Comparison of ENCODE assay signal across 9 cellular contexts in genomic region chr9:110452227-110452801, GRCh38.
A peak's percentile ranks its signal among the peaks of the same experiment; 100 is the strongest.
DNase-seq lines count a peak whose midpoint lies in the region; ATAC-seq and TF ChIP-seq lines count a peak whose summit lies in the region.
"Had no signal": no experiment of that assay in that cellular context is flagged by ENCODE, and none has a peak within 500 bp of the region (broad histone marks: within the 10 kb centered on the region; RNA-seq: fewer than 3 reads in every experiment).

No MANE protein-coding gene starts in this region.

- TF ChIP-seq CTCF in GM12872 (IDR thresholded peaks at IDR 0.05; ENCODE audit: insufficient read depth, low read depth, low read length) (peak; percentile 26; the same call in 2 of the 3 replicates), OCI-LY1 (IDR thresholded peaks at IDR 0.05; ENCODE audit: low read length) (peak; percentile 50; the same call in 1 of the 2 replicates), endothelial cell (IDR thresholded peaks at IDR 0.05; ENCODE audit: unreplicated experiment) (peak; percentile 76), psoas muscle (IDR thresholded peaks at IDR 0.05) (peak; percentile 35)

- H3K79me2 ChIP-seq in OCI-LY1 (ENCODE audit: insufficient read depth, low read length) = no peaks in the 10 kb centered on the region

- H3F3A ChIP-seq in OCI-LY1 (ENCODE audit: insufficient read depth, low read length) = no peaks in the 10 kb centered on the region

- H3K4me3 ChIP-seq in OCI-LY1 (ENCODE audit: low read depth, low read length, poor library complexity, severe bottlenecking) (no peak overlapping the region), psoas muscle (no peak overlapping the region)

- no peak for ATAC-seq in psoas muscle
- ATAC-seq: left colon had no signal

- H3K9me3 ChIP-seq in OCI-LY1 (ENCODE audit: low read length) (no peaks in the 10 kb centered on the region), psoas muscle (no peaks in the 10 kb centered on the region)

- H3K27ac ChIP-seq in OCI-LY1 (ENCODE audit: low read depth, low read length, poor library complexity, severe bottlenecking) (no peak overlapping the region), psoas muscle (no peak overlapping the region)

- no peaks in the 10 kb centered on the region for H4K20me1 ChIP-seq in OCI-LY1 (ENCODE audit: insufficient read depth, low read length)

- intact Hi-C loops in psoas muscle (cut with DNase I) (loop anchor here in 1 of 2 donors (10.0 kb wide), 1 partner anchor 162 kb away; no protein-coding TSS in a partner anchor), posterior vena cava (cut with DNase I) (loop anchor here in 1 of 2 donors (10.0 kb wide), 1 partner anchor 172 kb away; no protein-coding TSS in a partner anchor)

- no peaks in the 10 kb centered on the region for H3K9me2 ChIP-seq in OCI-LY1 (ENCODE audit: low read depth, low read length)

- H3K27ac Mint-ChIP-seq in endothelial cell (ENCODE audit: unreplicated experiment) = no peak overlapping the region
- H3K27ac Mint-ChIP-seq: activated naive CD4-positive, alpha-beta T cell treated with anti-CD3 and anti-CD28 coated beads, Interleukin-2, amount 50 U/mL, for 24 hours had no signal

- H3K36me3 Mint-ChIP-seq in endothelial cell (ENCODE audit: low read depth, unreplicated experiment) = no peaks in the 10 kb centered on the region
- H3K36me3 Mint-ChIP-seq: activated naive CD4-positive, alpha-beta T cell treated with anti-CD3 and anti-CD28 coated beads, Interleukin-2, amount 50 U/mL, for 24 hours had no signal

- H3K4me1 Mint-ChIP-seq in endothelial cell (ENCODE audit: unreplicated experiment) = no peaks in the 10 kb centered on the region
- H3K4me1 Mint-ChIP-seq: activated naive CD4-positive, alpha-beta T cell treated with anti-CD3 and anti-CD28 coated beads, Interleukin-2, amount 50 U/mL, for 24 hours had no signal

- no peaks in the 10 kb centered on the region for H3K4me1 ChIP-seq in OCI-LY1 (ENCODE audit: insufficient read depth, low read length, severe bottlenecking)
- H3K4me1 ChIP-seq in psoas muscle = no peaks in the 10 kb centered on the region

- 36 to 41% (median 38%) methylated on average over 3 of the region's 3 CpGs for WGBS in psoas muscle, 3 donors

- H3K27me3 Mint-ChIP-seq in endothelial cell (ENCODE audit: unreplicated experiment) = no peaks in the 10 kb centered on the region

- no peaks in the 10 kb centered on the region for H3K9me3 Mint-ChIP-seq in endothelial cell (ENCODE audit: unreplicated experiment)

- DNase-seq in endothelial cell (ENCODE audit: low spot score) (no peak), psoas muscle (no peak), MV-4-11 (lab: John Stamatoyannopoulos, UW) (no peak), T-helper 9 cell (no peak), posterior vena cava (ENCODE audit: low spot score) (no peak)
- DNase-seq: left colon had no signal

- H3K36me3 ChIP-seq in OCI-LY1 (ENCODE audit: insufficient read depth, low read length) (no peaks in the 10 kb centered on the region), psoas muscle (ENCODE audit: insufficient read depth in 1 of 2, low read depth in 1 of 2) (no peaks in the 10 kb centered on the region)

- no peak overlapping the region for H2AFZ ChIP-seq in OCI-LY1 (ENCODE audit: low read length)

- no peak overlapping the region for H3K4me2 ChIP-seq in OCI-LY1 (ENCODE audit: low read length)

- no peak overlapping the region for H3K9ac ChIP-seq in OCI-LY1 (ENCODE audit: low read length)

- H3K27me3 ChIP-seq in OCI-LY1 (ENCODE audit: insufficient read depth, low read length) (no peaks in the 10 kb centered on the region), psoas muscle (ENCODE audit: insufficient read depth in 3 of 3, low read length in 2 of 3) (no peaks in the 10 kb centered on the region)

- no peak overlapping the region for H3K4me3 Mint-ChIP-seq in endothelial cell (ENCODE audit: unreplicated experiment)
- H3K4me3 Mint-ChIP-seq: activated naive CD4-positive, alpha-beta T cell treated with anti-CD3 and anti-CD28 coated beads, Interleukin-2, amount 50 U/mL, for 24 hours had no signal

Comparison
In these comparisons a context has a peak if more than half of its experiments do, and no peak if none do; other contexts are left out.
1. CTCF ChIP-seq: peak in every context shown above with its lines; median percentile 76 in endothelial cell; 50 in OCI-LY1; 35 in psoas muscle; 26 in GM12872.